In genomic region chr15:87871130-87871737, GRCh38 we compare ENCODE assay signal across 23 cellular contexts.
DNase-seq lines count a peak whose midpoint lies in the region; ATAC-seq and TF ChIP-seq lines count a peak whose summit lies in the region.
"Had no signal": no experiment of that assay in that cellular context is flagged by ENCODE, and none has a peak within 500 bp of the region (broad histone marks: within the 10 kb centered on the region; RNA-seq: fewer than 3 reads in every experiment).

No MANE protein-coding gene starts in this region.

- H3K27ac ChIP-seq in smooth muscle cell (ENCODE audit: low read depth): no peak overlapping the region
- H3K27ac ChIP-seq: adrenal gland, esophagus muscularis mucosa, right lobe of liver, stomach, tibial nerve had no signal

- no peak for TF ChIP-seq CTCF in smooth muscle cell (IDR thresholded peaks at IDR 0.05; ENCODE audit: borderline replicate concordance, insufficient read depth, poor library complexity, severe bottlenecking)

- peaks cover 15% of the 10 kb centered on the region for H3K4me1 ChIP-seq in smooth muscle cell (ENCODE audit: low read depth)
- H3K4me1 ChIP-seq: esophagus muscularis mucosa, right lobe of liver, stomach had no signal

- peak; percentile 66 for DNase-seq in ELR (ENCODE audit: low read depth)
- DNase-seq in M059J (ENCODE audit: low read depth): peak; percentile 76
- peak; percentile 49 for DNase-seq in astrocyte of the hippocampus (ENCODE audit: low read depth, low spot score)
- no peak for DNase-seq in smooth muscle cell (lab: John Stamatoyannopoulos, UW; ENCODE audit: unreplicated experiment)
- no peak for DNase-seq in activated naive CD4-positive, alpha-beta T cell treated with anti-CD3 and anti-CD28 coated beads, Interleukin-2, amount 50 U/mL, for 16 hours
- DNase-seq: activated CD8-positive, alpha-beta T cell treated with anti-CD3 and anti-CD28 coated beads, Interleukin-2, amount 10 ng/mL, durations not matched to agents 7 days and 5 days; activated gamma-delta T cell; activated T-cell treated with anti-CD3 and anti-CD28 coated beads for 4 hours; adrenal gland; cortex of kidney; DMS53; endodermal cell; HCEC 1CT; MM.1S; NCI-H1417; right lobe of liver; Right ventricle myocardium superior; stimulated activated CD4-positive, alpha-beta T cell treated with anti-CD3 and anti-CD28 coated beads, Interleukin-15, amount 100 ng/mL, for 24 hours; stomach had no signal

- peaks cover 11% of the 10 kb centered on the region for H3F3A ChIP-seq in smooth muscle cell (ENCODE audit: low read depth)

- no peak overlapping the region for H3K9ac ChIP-seq in smooth muscle cell (ENCODE audit: low read depth)

- H3K79me2 ChIP-seq in smooth muscle cell (ENCODE audit: low read depth): no peaks in the 10 kb centered on the region

- ATAC-seq in HG03571 (IDR thresholded peaks at IDR 0.05; ENCODE audit: unreplicated experiment): no peak
- ATAC-seq in activated CD4-positive, CD25-positive, alpha-beta regulatory T cell treated with anti-CD3 and anti-CD28 coated beads, Interleukin-2, amount 50 U/mL, for 24 hours: no peak
- ATAC-seq: activated CD8-positive, alpha-beta T cell treated with anti-CD3 and anti-CD28 coated beads, Interleukin-2, amount 10 ng/mL, durations not matched to agents 7 days and 5 days; right lobe of liver had no signal

- 62% methylated on average over 3 of the region's 3 CpGs for WGBS in smooth muscle cell (ENCODE audit: low lambda C conversion rate)

- no peaks in the 10 kb centered on the region for H4K20me1 ChIP-seq in smooth muscle cell (ENCODE audit: low read depth)

- peak overlapping the region; percentile 19 for H3K4me2 ChIP-seq in smooth muscle cell

- H3K36me3 ChIP-seq in smooth muscle cell (ENCODE audit: low read depth): no peaks in the 10 kb centered on the region
- H3K36me3 ChIP-seq: adrenal gland, esophagus muscularis mucosa, right lobe of liver, stomach had no signal

- H3K27me3 ChIP-seq in smooth muscle cell (ENCODE audit: low read depth): peaks cover 11% of the 10 kb centered on the region
- H3K27me3 ChIP-seq: adrenal gland, esophagus muscularis mucosa, right lobe of liver, stomach, tibial nerve had no signal

- H2AFZ ChIP-seq in smooth muscle cell (ENCODE audit: low read depth): no peak overlapping the region

- H3K4me3 ChIP-seq in smooth muscle cell: no peak overlapping the region
- H3K4me3 ChIP-seq: adrenal gland, esophagus muscularis mucosa, right lobe of liver, stomach, tibial nerve had no signal

- no peaks in the 10 kb centered on the region for H3K9me3 ChIP-seq in smooth muscle cell (replicated peaks; ENCODE audit: low read depth)
- H3K9me3 ChIP-seq: adrenal gland, esophagus muscularis mucosa, right lobe of liver, stomach, tibial nerve had no signal

Comparison
In these comparisons a context has a peak if more than half of its experiments do, and no peak if none do; other contexts are left out.
1. DNase-seq: peak in ELR (single experiment), M059J (single experiment) and astrocyte of the hippocampus (single experiment); none in smooth muscle cell (single experiment) and activated naive CD4-positive, alpha-beta T cell treated with anti-CD3 and anti-CD28 coated beads, Interleukin-2, amount 50 U/mL, for 16 hours (single experiment).